ENCODE assay signal across 1 cellular context in genomic region chr6:144315226-144315980, GRCh38.
TF ChIP-seq lines count a peak whose summit lies in the region.

No MANE protein-coding gene starts in this region.

TF ChIP-seq in HepG2, 621 proteins besides CTCF, POLR2A, EP300 and RAD21 (continued from another document and continues in another):
- no peak for TF ChIP-seq SP5 (CRISPR knock-in tag; IDR thresholded peaks at IDR 0.05; ENCODE audit: borderline replicate concordance, low read depth)
- TF ChIP-seq, protein P1, sequence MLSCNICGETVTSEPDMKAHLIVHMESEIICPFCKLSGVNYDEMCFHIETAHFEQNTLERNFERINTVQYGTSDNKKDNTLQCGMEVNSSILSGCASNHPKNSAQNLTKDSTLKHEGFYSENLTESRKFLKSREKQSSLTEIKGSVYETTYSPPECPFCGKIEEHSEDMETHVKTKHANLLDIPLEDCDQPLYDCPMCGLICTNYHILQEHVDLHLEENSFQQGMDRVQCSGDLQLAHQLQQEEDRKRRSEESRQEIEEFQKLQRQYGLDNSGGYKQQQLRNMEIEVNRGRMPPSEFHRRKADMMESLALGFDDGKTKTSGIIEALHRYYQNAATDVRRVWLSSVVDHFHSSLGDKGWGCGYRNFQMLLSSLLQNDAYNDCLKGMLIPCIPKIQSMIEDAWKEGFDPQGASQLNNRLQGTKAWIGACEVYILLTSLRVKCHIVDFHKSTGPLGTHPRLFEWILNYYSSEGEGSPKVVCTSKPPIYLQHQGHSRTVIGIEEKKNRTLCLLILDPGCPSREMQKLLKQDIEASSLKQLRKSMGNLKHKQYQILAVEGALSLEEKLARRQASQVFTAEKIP (CRISPR knock-in tag; IDR thresholded peaks at IDR 0.05; ENCODE audit: borderline replicate concordance): no peak
- TF ChIP-seq CCDC6 (CRISPR knock-in tag; IDR thresholded peaks at IDR 0.05): no peak
- TF ChIP-seq ZBTB38 (CRISPR knock-in tag; IDR thresholded peaks at IDR 0.05): peak; percentile 91; the same call in 1 of the 2 replicates
- TF ChIP-seq JUND (CRISPR knock-in tag; IDR thresholded peaks at IDR 0.05): no peak
- TF ChIP-seq ZBTB40 (IDR thresholded peaks at IDR 0.05): no peak
- peak; percentile 49; the same call in 1 of the 2 replicates for TF ChIP-seq ZBTB40 (CRISPR knock-in tag; IDR thresholded peaks at IDR 0.05)
- peak; percentile 89; the same call in 1 of the 2 replicates for TF ChIP-seq SMAD1 (CRISPR knock-in tag; IDR thresholded peaks at IDR 0.05; ENCODE audit: borderline replicate concordance, low read depth)
- 0 out of 2 replicates have a peak, but pooled peaks have one; percentile 3 for TF ChIP-seq ZFX (CRISPR knock-in tag; IDR thresholded peaks at IDR 0.05; ENCODE audit: low read depth)
- TF ChIP-seq ZBTB34 (CRISPR knock-in tag; IDR thresholded peaks at IDR 0.05): peak; percentile 43; the same call in 1 of the 2 replicates
- TF ChIP-seq, protein P2, sequence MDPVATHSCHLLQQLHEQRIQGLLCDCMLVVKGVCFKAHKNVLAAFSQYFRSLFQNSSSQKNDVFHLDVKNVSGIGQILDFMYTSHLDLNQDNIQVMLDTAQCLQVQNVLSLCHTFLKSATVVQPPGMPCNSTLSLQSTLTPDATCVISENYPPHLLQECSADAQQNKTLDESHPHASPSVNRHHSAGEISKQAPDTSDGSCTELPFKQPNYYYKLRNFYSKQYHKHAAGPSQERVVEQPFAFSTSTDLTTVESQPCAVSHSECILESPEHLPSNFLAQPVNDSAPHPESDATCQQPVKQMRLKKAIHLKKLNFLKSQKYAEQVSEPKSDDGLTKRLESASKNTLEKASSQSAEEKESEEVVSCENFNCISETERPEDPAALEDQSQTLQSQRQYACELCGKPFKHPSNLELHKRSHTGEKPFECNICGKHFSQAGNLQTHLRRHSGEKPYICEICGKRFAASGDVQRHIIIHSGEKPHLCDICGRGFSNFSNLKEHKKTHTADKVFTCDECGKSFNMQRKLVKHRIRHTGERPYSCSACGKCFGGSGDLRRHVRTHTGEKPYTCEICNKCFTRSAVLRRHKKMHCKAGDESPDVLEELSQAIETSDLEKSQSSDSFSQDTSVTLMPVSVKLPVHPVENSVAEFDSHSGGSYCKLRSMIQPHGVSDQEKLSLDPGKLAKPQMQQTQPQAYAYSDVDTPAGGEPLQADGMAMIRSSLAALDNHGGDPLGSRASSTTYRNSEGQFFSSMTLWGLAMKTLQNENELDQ (CRISPR knock-in tag; IDR thresholded peaks at IDR 0.05; ENCODE audit: borderline replicate concordance): 0 out of 2 replicates have a peak, but pooled peaks have one; percentile 12
- TF ChIP-seq ZNF691 (CRISPR knock-in tag; IDR thresholded peaks at IDR 0.05; ENCODE audit: borderline replicate concordance, low read depth): peak; percentile 56; the same call in 1 of the 2 replicates
- TF ChIP-seq HES4 (CRISPR knock-in tag; IDR thresholded peaks at IDR 0.05; ENCODE audit: borderline replicate concordance): 0 out of 2 replicates have a peak, but pooled peaks have one; percentile 66
- TF ChIP-seq ZNF891 (CRISPR knock-in tag; IDR thresholded peaks at IDR 0.05): 0 out of 2 replicates have a peak, but pooled peaks have one; percentile 70
- TF ChIP-seq ZNF598 (CRISPR knock-in tag; IDR thresholded peaks at IDR 0.05; ENCODE audit: borderline replicate concordance): no peak
- 0 out of 2 replicates have a peak, but pooled peaks have one; percentile 64 for TF ChIP-seq ZNF749 (CRISPR knock-in tag; IDR thresholded peaks at IDR 0.05; ENCODE audit: borderline replicate concordance)
- peak; percentile 45; the same call in 1 of the 2 replicates for TF ChIP-seq NFKB2 (CRISPR knock-in tag; IDR thresholded peaks at IDR 0.05; ENCODE audit: borderline replicate concordance)
- TF ChIP-seq ZBTB26 (CRISPR knock-in tag; IDR thresholded peaks at IDR 0.05; ENCODE audit: borderline replicate concordance): peak; percentile 20; the same call in 1 of the 2 replicates
- TF ChIP-seq, protein P3, sequence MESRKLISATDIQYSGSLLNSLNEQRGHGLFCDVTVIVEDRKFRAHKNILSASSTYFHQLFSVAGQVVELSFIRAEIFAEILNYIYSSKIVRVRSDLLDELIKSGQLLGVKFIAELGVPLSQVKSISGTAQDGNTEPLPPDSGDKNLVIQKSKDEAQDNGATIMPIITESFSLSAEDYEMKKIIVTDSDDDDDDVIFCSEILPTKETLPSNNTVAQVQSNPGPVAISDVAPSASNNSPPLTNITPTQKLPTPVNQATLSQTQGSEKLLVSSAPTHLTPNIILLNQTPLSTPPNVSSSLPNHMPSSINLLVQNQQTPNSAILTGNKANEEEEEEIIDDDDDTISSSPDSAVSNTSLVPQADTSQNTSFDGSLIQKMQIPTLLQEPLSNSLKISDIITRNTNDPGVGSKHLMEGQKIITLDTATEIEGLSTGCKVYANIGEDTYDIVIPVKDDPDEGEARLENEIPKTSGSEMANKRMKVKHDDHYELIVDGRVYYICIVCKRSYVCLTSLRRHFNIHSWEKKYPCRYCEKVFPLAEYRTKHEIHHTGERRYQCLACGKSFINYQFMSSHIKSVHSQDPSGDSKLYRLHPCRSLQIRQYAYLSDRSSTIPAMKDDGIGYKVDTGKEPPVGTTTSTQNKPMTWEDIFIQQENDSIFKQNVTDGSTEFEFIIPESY (CRISPR knock-in tag; IDR thresholded peaks at IDR 0.05): peak; percentile 48; the same call in 1 of the 2 replicates
- peak; percentile 24; the same call in 1 of the 2 replicates for TF ChIP-seq KIAA2018 (CRISPR knock-in tag; IDR thresholded peaks at IDR 0.05; ENCODE audit: borderline replicate concordance)
